Comparison of ENCODE assay signal across 12 cellular contexts in the genomic region with DNA sequence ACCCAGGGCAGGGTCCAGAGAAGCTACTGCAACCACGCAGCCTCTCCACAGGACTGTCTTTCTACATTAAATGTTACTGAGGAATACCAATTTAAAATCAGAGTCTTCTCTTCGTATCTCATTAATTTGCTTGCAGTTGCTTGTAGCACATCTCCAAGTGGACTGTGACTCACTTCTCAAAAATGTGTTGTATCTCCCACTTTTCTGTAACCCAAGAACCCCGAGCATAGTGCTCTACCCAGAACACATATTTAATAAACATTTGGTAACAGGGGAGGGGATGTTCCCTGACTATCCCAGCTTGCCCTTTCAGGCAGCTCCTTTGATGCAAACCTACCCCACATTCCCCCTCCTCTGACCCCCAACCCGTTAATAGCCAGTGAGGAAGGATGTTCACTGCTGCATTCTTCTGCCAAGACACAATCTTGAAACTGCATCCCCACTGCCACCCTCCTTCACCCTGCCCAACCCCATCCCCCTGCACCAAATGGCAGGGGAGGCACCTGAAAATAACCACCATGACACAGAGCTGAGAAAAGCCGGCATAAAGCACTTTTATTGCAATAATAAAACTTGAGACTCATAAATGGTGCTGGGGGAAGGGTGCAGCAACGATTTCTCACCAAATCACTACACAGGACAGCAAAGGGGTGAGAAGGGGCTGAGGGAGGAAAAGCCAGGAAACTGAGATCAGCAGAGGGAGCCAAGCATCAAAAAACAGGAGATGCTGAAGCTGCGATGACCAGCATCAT. TPM values are rescaled to one million over a fixed set of nuclear protein-coding genes. Genes with fewer than 3 reads are reported as not detected.
DNase-seq lines count a peak whose midpoint lies in the region; ATAC-seq and TF ChIP-seq lines count a peak whose summit lies in the region.
"Had no signal": no experiment of that assay in that cellular context is flagged by ENCODE, and none has a peak within 500 bp of the region (broad histone marks: within the 10 kb centered on the region; RNA-seq: fewer than 3 reads in every experiment).

No MANE protein-coding gene starts in this region.

- no peak for TF ChIP-seq POLR2A in testis (IDR thresholded peaks at IDR 0.05)

- H3K4me3 Mint-ChIP-seq in activated CD4-positive, alpha-beta T cell treated with anti-CD3 and anti-CD28 coated beads for 36 hours: no peak overlapping the region
- H3K4me3 Mint-ChIP-seq in T-helper 17 cell (no peak overlapping the region), progenitor cell of endocrine pancreas (ENCODE audit: low read depth) (no peak overlapping the region)
- H3K4me3 Mint-ChIP-seq: activated T-cell treated with anti-CD3 and anti-CD28 coated beads, Interleukin-2, amount 50 U/mL, for 4 hours; dendritic cell treated with granulocyte-macrophage colony-stimulating factor and Interleukin-4, amounts not matched to agents 40 ng/mL and 50 ng/mL, for 4 days had no signal

- peaks cover 69% of the 10 kb centered on the region for H3K36me3 Mint-ChIP-seq in activated CD4-positive, alpha-beta T cell treated with anti-CD3 and anti-CD28 coated beads for 36 hours (ENCODE audit: low read depth)
- peaks cover 10% of the 10 kb centered on the region for H3K36me3 Mint-ChIP-seq in T-helper 17 cell (ENCODE audit: low read depth)
- H3K36me3 Mint-ChIP-seq in progenitor cell of endocrine pancreas (ENCODE audit: insufficient read depth): peaks cover 22% of the 10 kb centered on the region

- H3K27me3 Mint-ChIP-seq in activated CD4-positive, alpha-beta T cell treated with anti-CD3 and anti-CD28 coated beads for 36 hours: no peaks in the 10 kb centered on the region
- H3K27me3 Mint-ChIP-seq in T-helper 17 cell (no peaks in the 10 kb centered on the region), progenitor cell of endocrine pancreas (no peaks in the 10 kb centered on the region)
- H3K27me3 Mint-ChIP-seq: dendritic cell treated with granulocyte-macrophage colony-stimulating factor and Interleukin-4, amounts not matched to agents 40 ng/mL and 50 ng/mL, for 4 days had no signal

- H3K27me3 ChIP-seq in testis (no peaks in the 10 kb centered on the region), tibial artery (no peaks in the 10 kb centered on the region)

- ATAC-seq in activated CD4-positive, alpha-beta T cell treated with anti-CD3 and anti-CD28 coated beads for 36 hours: no peak
- ATAC-seq in T-helper 17 cell (no peak), HG03442 (IDR thresholded peaks at IDR 0.05; ENCODE audit: unreplicated experiment) (no peak)
- ATAC-seq: activated T-cell treated with anti-CD3 and anti-CD28 coated beads, Interleukin-2, amount 50 U/mL, for 4 hours had no signal

- POLR2A ChIA-PET in activated CD4-positive, alpha-beta T cell treated with anti-CD3 and anti-CD28 coated beads for 36 hours (lab: Charles Lee): interaction anchor here (0.7 kb wide), 1 partner anchor 9 kb away, joined by 3 read pairs; no protein-coding TSS in a partner anchor

- H3K4me1 ChIP-seq in testis (no peaks in the 10 kb centered on the region), tibial artery (peaks cover 0 to 15% (median 5%) of the 10 kb centered on the region in 4 donors)

- no peak overlapping the region for H3K27ac ChIP-seq in testis
- no peak overlapping the region for H3K27ac ChIP-seq in tibial artery

- WGBS in testis, 2 donors: 62 to 75% methylated on average over 7 of the region's 7 CpGs

- peaks cover 27% of the 10 kb centered on the region for H3K4me1 Mint-ChIP-seq in activated CD4-positive, alpha-beta T cell treated with anti-CD3 and anti-CD28 coated beads for 36 hours
- peaks cover 20% of the 10 kb centered on the region for H3K4me1 Mint-ChIP-seq in T-helper 17 cell
- H3K4me1 Mint-ChIP-seq in progenitor cell of endocrine pancreas (ENCODE audit: low read depth): no peaks in the 10 kb centered on the region

- no peak for TF ChIP-seq CTCF in fibroblast of mammary gland (conservative IDR thresholded peaks at IDR 0.05; ENCODE audit: control insufficient read depth, insufficient read depth, low read depth, low read length)
- TF ChIP-seq CTCF in progenitor cell of endocrine pancreas (IDR thresholded peaks at IDR 0.05; ENCODE audit: unreplicated experiment): no peak
- TF ChIP-seq CTCF in testis (IDR thresholded peaks at IDR 0.05): no peak
- TF ChIP-seq CTCF in tibial artery (IDR thresholded peaks at IDR 0.05): no peak

- no peak for DNase-seq in activated CD4-positive, alpha-beta T cell treated with anti-CD3 and anti-CD28 coated beads for 36 hours
- no peak for DNase-seq in activated CD4-positive, alpha-beta T cell treated with anti-CD3 and anti-CD28 coated beads for 1 hour
- DNase-seq in T-helper 17 cell (no peak), fibroblast of mammary gland (ENCODE audit: low read depth) (peak; percentile 52), progenitor cell of endocrine pancreas (ENCODE audit: low spot score, unreplicated experiment) (no peak), testis (no peak), tibial artery (no peak)
- DNase-seq: activated T-cell treated with anti-CD3 and anti-CD28 coated beads, Interleukin-2, amount 50 U/mL, for 4 hours; DND-41; NCI-H1694 treated with DMSO at 0.1 percent for 48 hours had no signal

- intact Hi-C loops in activated CD4-positive, alpha-beta T cell treated with anti-CD3 and anti-CD28 coated beads for 36 hours (cut with DNase I, micrococcal nuclease): no loop called here
- intact Hi-C loops in testis (cut with DNase I; ENCODE audit: low total_unique reads): no loop called here
- intact Hi-C loops in tibial artery (cut with DNase I; ENCODE audit: low total_unique reads): no loop called here

- H3K4me3 ChIP-seq in fibroblast of mammary gland (ENCODE audit: control insufficient read depth, low read depth, low read length): no peak overlapping the region
- no peak overlapping the region for H3K4me3 ChIP-seq in testis
- no peak overlapping the region for H3K4me3 ChIP-seq in tibial artery

- no peaks in the 10 kb centered on the region for H3K36me3 ChIP-seq in testis (ENCODE audit: low read depth, missing control alignments)
- H3K36me3 ChIP-seq in tibial artery: peaks cover 3 to 62% (median 29%) of the 10 kb centered on the region in 3 donors

- H3K9me3 Mint-ChIP-seq in activated CD4-positive, alpha-beta T cell treated with anti-CD3 and anti-CD28 coated beads for 36 hours (ENCODE audit: low read depth): no peaks in the 10 kb centered on the region
- no peaks in the 10 kb centered on the region for H3K9me3 Mint-ChIP-seq in progenitor cell of endocrine pancreas (ENCODE audit: low read depth)
- H3K9me3 Mint-ChIP-seq: activated T-cell treated with anti-CD3 and anti-CD28 coated beads, Interleukin-2, amount 50 U/mL, for 4 hours; dendritic cell treated with granulocyte-macrophage colony-stimulating factor and Interleukin-4, amounts not matched to agents 40 ng/mL and 50 ng/mL, for 4 days had no signal

- peak overlapping the region; percentile 37 for H3K27ac Mint-ChIP-seq in activated CD4-positive, alpha-beta T cell treated with anti-CD3 and anti-CD28 coated beads for 36 hours
- peak overlapping the region; percentile 79 for H3K27ac Mint-ChIP-seq in T-helper 17 cell
- peak overlapping the region; percentile 59 for H3K27ac Mint-ChIP-seq in progenitor cell of endocrine pancreas
- H3K27ac Mint-ChIP-seq: dendritic cell treated with granulocyte-macrophage colony-stimulating factor and Interleukin-4, amounts not matched to agents 40 ng/mL and 50 ng/mL, for 4 days had no signal

- CTCF ChIA-PET in activated CD4-positive, alpha-beta T cell treated with anti-CD3 and anti-CD28 coated beads for 36 hours (lab: Charles Lee): interaction anchor here (0.5 kb wide), 2 partner anchors 43 to 135 kb away, joined by 3 to 4 read pairs; no protein-coding TSS in a partner anchor

- H3K9me3 ChIP-seq in T-helper 17 cell (ENCODE audit: control insufficient read depth, low read length, poor library complexity, severe bottlenecking): no peaks in the 10 kb centered on the region
- no peaks in the 10 kb centered on the region for H3K9me3 ChIP-seq in testis
- H3K9me3 ChIP-seq in tibial artery: no peaks in the 10 kb centered on the region

RNA-seq across cellular contexts. Expression of a gene that starts 24.2 kb away (rescaled TPM):
- total RNA-seq in activated CD4-positive, alpha-beta T cell treated with anti-CD3 and anti-CD28 coated beads for 36 hours: 100 to 1,000 TPM; 265 to 316 TPM
- 100 to 1,000 TPM in 1 of 2 donors, 10 to 100 TPM in 1; 77.9 to 113 TPM for total RNA-seq in T-helper 17 cell
- 149 and 160 TPM in 2 replicates for total RNA-seq in progenitor cell of endocrine pancreas
- 100 to 1,000 TPM in 1 of 2 donors, 10 to 100 TPM in 1; 90.9 to 122 TPM for total RNA-seq in testis
- 182 TPM for polyA plus RNA-seq in testis (ENCODE audit: insufficient read depth, low read depth, low replicate concordance)

RNA-seq across cellular contexts. Expression of a gene that starts 39.7 kb away (rescaled TPM):
- 1 to 10 TPM; 2.8 to 3.2 TPM for total RNA-seq in activated CD4-positive, alpha-beta T cell treated with anti-CD3 and anti-CD28 coated beads for 36 hours
- total RNA-seq in T-helper 17 cell: 1 to 10 TPM; 1.2 to 2.3 TPM
- 2.0 and 2.3 TPM in 2 replicates for total RNA-seq in progenitor cell of endocrine pancreas
- total RNA-seq in testis: 1 to 10 TPM; 5.5 to 6.4 TPM
- 10.9 TPM for polyA plus RNA-seq in testis (ENCODE audit: insufficient read depth, low read depth, low replicate concordance)
